In the genomic region with DNA sequence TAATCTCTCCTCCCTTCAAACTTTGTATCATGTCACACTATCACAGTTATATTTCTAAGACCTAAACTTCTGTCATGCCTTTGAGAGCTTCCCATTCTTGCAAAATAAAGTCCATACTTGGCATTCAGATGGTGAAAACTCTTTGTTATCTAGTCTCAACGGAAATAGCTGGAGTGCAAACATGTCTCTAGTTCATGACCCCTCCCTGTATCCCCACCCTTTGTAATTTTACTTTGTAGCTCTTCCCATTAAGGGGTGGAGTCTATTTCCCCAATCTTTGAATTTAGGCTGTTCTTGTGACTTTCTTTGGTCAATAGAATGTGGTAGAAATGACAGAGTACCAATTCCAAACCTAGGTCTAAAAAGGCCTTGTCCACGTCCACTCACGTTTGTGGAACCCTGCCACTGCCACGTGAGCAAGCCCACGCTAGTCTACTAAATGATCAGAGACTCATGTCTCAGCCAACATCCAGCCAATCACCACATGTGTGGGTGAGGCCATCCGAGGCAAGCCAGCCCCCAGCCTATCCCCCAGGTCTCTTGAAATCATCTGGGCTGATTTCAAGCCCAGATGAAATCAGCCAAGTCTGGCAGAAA, we compare ENCODE assay signal across 15 cellular contexts. TPM values are rescaled to one million over a fixed set of nuclear protein-coding genes. Genes with fewer than 3 reads are reported as not detected.
DNase-seq lines count a peak whose midpoint lies in the region; ATAC-seq and TF ChIP-seq lines count a peak whose summit lies in the region.
"Had no signal": no experiment of that assay in that cellular context is flagged by ENCODE, and none has a peak within 500 bp of the region (broad histone marks: within the 10 kb centered on the region; RNA-seq: fewer than 3 reads in every experiment).

No MANE protein-coding gene starts in this region.

- ATAC-seq in sciatic nerve (peak; percentile 24), GM19452 (IDR thresholded peaks at IDR 0.05; ENCODE audit: unreplicated experiment) (no peak)

- peak overlapping the region; percentile 6 for H3K4me2 ChIP-seq in Karpas-422 (ENCODE audit: low read depth, low read length, poor library complexity, severe bottlenecking)

- no peaks in the 10 kb centered on the region for H3K27me3 ChIP-seq in Karpas-422 (ENCODE audit: low read length)

- H3K79me2 ChIP-seq in Karpas-422 (ENCODE audit: low read length): no peaks in the 10 kb centered on the region

- DNase-seq in Karpas-422: peak; percentile 58
- DNase-seq in fibroblast of pulmonary artery (ENCODE audit: low read depth): peak; percentile 18
- DNase-seq in sciatic nerve (ENCODE audit: low spot score): no peak
- no peak for DNase-seq in kidney glomerular epithelial cell (lab: John Stamatoyannopoulos, UW)
- no peak for DNase-seq in NCI-H1092 (lab: John Stamatoyannopoulos, UW)
- DNase-seq: BE2C; CD4-positive, alpha-beta memory T cell; HCEC 1CT; HFFc6 had no signal

- H3K9me3 ChIP-seq in Karpas-422 (ENCODE audit: low read length): no peaks in the 10 kb centered on the region
- H3K9me3 ChIP-seq: BE2C had no signal

- H3K4me1 ChIP-seq in Karpas-422 (ENCODE audit: low read length): peaks cover 8% of the 10 kb centered on the region; the same call in 1 of the 2 replicates
- H3K4me1 ChIP-seq: BE2C had no signal

- no peak overlapping the region for H3K27ac ChIP-seq in Karpas-422 (ENCODE audit: low read length)
- H3K27ac ChIP-seq: C4-2B had no signal

- H2AFZ ChIP-seq in Karpas-422 (ENCODE audit: low read length): peak overlapping the region; percentile 54

- no peak for TF ChIP-seq CTCF in fibroblast of pulmonary artery (IDR thresholded peaks at IDR 0.05; ENCODE audit: low read length, missing control alignments)

- H3K9me2 ChIP-seq in Karpas-422 (replicated peaks; ENCODE audit: insufficient read depth, low read length): no peaks in the 10 kb centered on the region

- no peak overlapping the region for H3K9ac ChIP-seq in Karpas-422 (ENCODE audit: low read length)

- no peaks in the 10 kb centered on the region for H4K20me1 ChIP-seq in Karpas-422 (ENCODE audit: insufficient read depth, low read depth, low read length)

- H3K4me3 ChIP-seq in Karpas-422 (ENCODE audit: low read length): no peak overlapping the region
- no peak overlapping the region for H3K4me3 ChIP-seq in fibroblast of pulmonary artery (replicated peaks; ENCODE audit: low read depth, low read length)
- H3K4me3 ChIP-seq: GM12878 had no signal

- intact Hi-C loops in sciatic nerve (cut with DNase I): no loop called here

- no peaks in the 10 kb centered on the region for H3K36me3 ChIP-seq in Karpas-422 (ENCODE audit: insufficient read depth, low read length)
- H3K36me3 ChIP-seq: BE2C had no signal

TF ChIP-seq in PFSK-1, 5 proteins besides CTCF, POLR2A, EP300 and RAD21:
- TF ChIP-seq SIN3A (IDR thresholded peaks at IDR 0.05; ENCODE audit: borderline replicate concordance, insufficient read depth, low read length): peak; percentile 47; the same call in 1 of the 2 replicates
- TF ChIP-seq, protein P1, sequence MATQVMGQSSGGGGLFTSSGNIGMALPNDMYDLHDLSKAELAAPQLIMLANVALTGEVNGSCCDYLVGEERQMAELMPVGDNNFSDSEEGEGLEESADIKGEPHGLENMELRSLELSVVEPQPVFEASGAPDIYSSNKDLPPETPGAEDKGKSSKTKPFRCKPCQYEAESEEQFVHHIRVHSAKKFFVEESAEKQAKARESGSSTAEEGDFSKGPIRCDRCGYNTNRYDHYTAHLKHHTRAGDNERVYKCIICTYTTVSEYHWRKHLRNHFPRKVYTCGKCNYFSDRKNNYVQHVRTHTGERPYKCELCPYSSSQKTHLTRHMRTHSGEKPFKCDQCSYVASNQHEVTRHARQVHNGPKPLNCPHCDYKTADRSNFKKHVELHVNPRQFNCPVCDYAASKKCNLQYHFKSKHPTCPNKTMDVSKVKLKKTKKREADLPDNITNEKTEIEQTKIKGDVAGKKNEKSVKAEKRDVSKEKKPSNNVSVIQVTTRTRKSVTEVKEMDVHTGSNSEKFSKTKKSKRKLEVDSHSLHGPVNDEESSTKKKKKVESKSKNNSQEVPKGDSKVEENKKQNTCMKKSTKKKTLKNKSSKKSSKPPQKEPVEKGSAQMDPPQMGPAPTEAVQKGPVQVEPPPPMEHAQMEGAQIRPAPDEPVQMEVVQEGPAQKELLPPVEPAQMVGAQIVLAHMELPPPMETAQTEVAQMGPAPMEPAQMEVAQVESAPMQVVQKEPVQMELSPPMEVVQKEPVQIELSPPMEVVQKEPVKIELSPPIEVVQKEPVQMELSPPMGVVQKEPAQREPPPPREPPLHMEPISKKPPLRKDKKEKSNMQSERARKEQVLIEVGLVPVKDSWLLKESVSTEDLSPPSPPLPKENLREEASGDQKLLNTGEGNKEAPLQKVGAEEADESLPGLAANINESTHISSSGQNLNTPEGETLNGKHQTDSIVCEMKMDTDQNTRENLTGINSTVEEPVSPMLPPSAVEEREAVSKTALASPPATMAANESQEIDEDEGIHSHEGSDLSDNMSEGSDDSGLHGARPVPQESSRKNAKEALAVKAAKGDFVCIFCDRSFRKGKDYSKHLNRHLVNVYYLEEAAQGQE (IDR thresholded peaks at IDR 0.05; ENCODE audit: insufficient read depth in 1 of 2, low read depth in 2 of 2, low read length in 2 of 2): no peak

RNA-seq across cellular contexts. Expression of a gene that starts 23.4 kb away (rescaled TPM):
- not detected in 2 replicates for total RNA-seq in Karpas-422 (2014; rRNA removed; shearing (Covaris generic); ENCODE audit: low replicate concordance)
- not detected for polyA plus RNA-seq in PFSK-1 (2012; ENCODE audit: insufficient read length, low read depth)
- total RNA-seq in sciatic nerve: not detected
- total RNA-seq: CD4-positive, alpha-beta memory T cell; G401; GM12878; HFFc6; HT1080 had no signal
- polyA plus RNA-seq: CD4-positive, alpha-beta memory T cell had no signal

Comparison
In these comparisons a context has a peak if more than half of its experiments do, and no peak if none do; other contexts are left out.
1. DNase-seq: peak in Karpas-422 (single experiment) and fibroblast of pulmonary artery (single experiment); none in sciatic nerve (single experiment), kidney glomerular epithelial cell (single experiment) and NCI-H1092 (single experiment).